In the genomic region with DNA sequence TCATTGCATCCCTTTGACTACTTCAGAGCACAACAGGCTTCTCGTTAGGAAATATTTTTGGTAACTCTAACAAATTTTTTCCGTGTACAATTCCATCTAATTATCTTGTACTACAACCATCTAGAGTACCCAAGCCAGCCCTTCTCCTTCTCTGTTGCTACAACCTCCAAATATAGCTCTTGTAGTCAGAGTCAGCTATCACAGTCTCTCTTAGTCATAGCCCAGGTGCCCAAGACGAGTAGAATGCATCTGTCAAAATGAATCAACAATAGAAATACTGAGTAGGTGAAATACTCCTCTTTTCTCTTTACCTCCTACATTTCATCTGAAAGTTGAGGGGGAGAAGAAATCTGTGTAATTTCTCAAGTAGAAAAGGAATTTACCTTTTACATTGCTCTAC, we compare ENCODE assay signal across 14 cellular contexts.
A peak's percentile ranks its signal among the peaks of the same experiment; 100 is the strongest.
DNase-seq lines count a peak whose midpoint lies in the region; ATAC-seq, FAIRE-seq and TF ChIP-seq lines count a peak whose summit lies in the region.
"Had no signal": no experiment of that assay in that cellular context is flagged by ENCODE, and none has a peak within 500 bp of the region (broad histone marks: within the 10 kb centered on the region; RNA-seq: fewer than 3 reads in every experiment).

No MANE protein-coding gene starts in this region.

- no peak overlapping the region for H2AK5ac ChIP-seq in H1 (ENCODE audit: low read depth, low read length)

- TF ChIP-seq CTCF in H1 (IDR thresholded peaks at IDR 0.05; ENCODE audit: control extremely low read depth in 1 of 3, insufficient read depth in 1 of 3, low read depth in 1 of 3, low read length in 3 of 3) (no peak), mesothelial cell of epicardium (IDR thresholded peaks at IDR 0.05; ENCODE audit: unreplicated experiment) (no peak), gastroesophageal sphincter (IDR thresholded peaks at IDR 0.05) (no peak), D721Med (IDR thresholded peaks at IDR 0.05; ENCODE audit: insufficient read depth, missing control alignments) (no peak)

- H3K56ac ChIP-seq in H1 (replicated peaks; ENCODE audit: insufficient read length, low read depth, low read length): no peak overlapping the region

- H2BK15ac ChIP-seq in H1 (ENCODE audit: low read length): no peak overlapping the region

- H3K27me3 Mint-ChIP-seq in mesothelial cell of epicardium (ENCODE audit: low read depth): no peaks in the 10 kb centered on the region
- H3K27me3 Mint-ChIP-seq: effector memory CD8-positive, alpha-beta T cell; memory B cell had no signal

- H3K27me3 ChIP-seq in H1 (replicated peaks in 1 of 4; ENCODE audit: control insufficient read depth in 3 of 4, extremely low read depth in 1 of 4, insufficient read depth in 3 of 4, low read length in 3 of 4): no peaks in the 10 kb centered on the region
- no peaks in the 10 kb centered on the region for H3K27me3 ChIP-seq in gastroesophageal sphincter

- TF ChIP-seq RAD21 in H1 (IDR thresholded peaks at IDR 0.05 in 1 of 2, conservative IDR thresholded peaks at IDR 0.05 in 1 of 2; ENCODE audit: low read depth in 2 of 2, low read length in 2 of 2): no peak

- FAIRE-seq in H1 (lab: Jason Lieb, UNC): no peak
- FAIRE-seq in D721Med (lab: Jason Lieb, UNC): no peak

- H3K36me3 ChIP-seq in H1 (ENCODE audit: control insufficient read depth in 2 of 4, insufficient read depth in 4 of 4, low read length in 3 of 4) (no peaks in the 10 kb centered on the region), gastroesophageal sphincter (no peaks in the 10 kb centered on the region)

- H3K4me1 Mint-ChIP-seq in mesothelial cell of epicardium: peaks cover 12% of the 10 kb centered on the region

- H4K91ac ChIP-seq in H1 (replicated peaks; ENCODE audit: insufficient read length, low read length): peak overlapping the region; percentile 57

- no peak overlapping the region for H3K4me3 Mint-ChIP-seq in mesothelial cell of epicardium
- H3K4me3 Mint-ChIP-seq: effector memory CD8-positive, alpha-beta T cell; memory B cell had no signal

- peaks cover 0 to 30% (median 14%) of the 10 kb centered on the region in 4 experiments; a peak in 4 of 7 replicates for H3K4me1 ChIP-seq in H1 (replicated peaks in 1 of 4; ENCODE audit: control insufficient read depth in 3 of 4, insufficient read depth in 4 of 4, low read length in 3 of 4)
- peaks cover 0 to 6% (median 0%) of the 10 kb centered on the region in 3 donors for H3K4me1 ChIP-seq in gastroesophageal sphincter

- no peaks in the 10 kb centered on the region for H3K36me3 Mint-ChIP-seq in mesothelial cell of epicardium
- H3K36me3 Mint-ChIP-seq: memory B cell had no signal

- no peak overlapping the region; the same call in 1 of the 2 replicates for H3K18ac ChIP-seq in H1 (ENCODE audit: extremely low read depth, low read length)

- no peak overlapping the region for H2AFZ ChIP-seq in H1 (ENCODE audit: low read length)

- peak overlapping the region; percentile 82; the same call in 1 of the 2 replicates for H2BK5ac ChIP-seq in H1 (ENCODE audit: low read depth, low read length)

- H3K23me2 ChIP-seq in H1 (ENCODE audit: low read depth, low read length): no peaks in the 10 kb centered on the region

- CTCF ChIA-PET in H1 (lab: Charles Lee; ENCODE audit: partially characterized antibody): interaction anchor here (0.6 to 2.1 kb wide), 5 partner anchors 30 to 859 kb away, joined by 3 to 9 read pairs (median 3); no protein-coding TSS in a partner anchor

- H3K27ac Mint-ChIP-seq in mesothelial cell of epicardium: peak overlapping the region; percentile 19
- H3K27ac Mint-ChIP-seq: effector memory CD8-positive, alpha-beta T cell; memory B cell had no signal

- H3K79me1 ChIP-seq in H1 (ENCODE audit: low read depth, low read length): no peaks in the 10 kb centered on the region

- TF ChIP-seq EP300 in H1 (IDR thresholded peaks at IDR 0.05; ENCODE audit: borderline replicate concordance in 1 of 2, low read depth in 2 of 2, low read length in 2 of 2) (no peak), gastroesophageal sphincter (IDR thresholded peaks at IDR 0.05) (no peak)

- H3K27ac ChIP-seq in H1 (ENCODE audit: low read depth, low read length) (no peak overlapping the region), gastroesophageal sphincter (peak overlapping the region in 2 of 4 donors; percentile 25 to 52)
- H3K27ac ChIP-seq: C4-2B had no signal

- H4K8ac ChIP-seq in H1 (ENCODE audit: extremely low read depth, insufficient read depth, low read length): no peak overlapping the region

- H3K23ac ChIP-seq in H1 (ENCODE audit: insufficient read length): no peak overlapping the region

- peak overlapping the region; percentile 27 to 55; a peak in 3 of 4 replicates for H3K4me2 ChIP-seq in H1 (ENCODE audit: insufficient read depth in 1 of 2, low read depth in 2 of 2, low read length in 2 of 2)

- H3K9me3 Mint-ChIP-seq in mesothelial cell of epicardium: peaks cover 3% of the 10 kb centered on the region
- H3K9me3 Mint-ChIP-seq: effector memory CD8-positive, alpha-beta T cell; memory B cell had no signal

- H3K79me2 ChIP-seq in H1 (ENCODE audit: control insufficient read depth in 1 of 2, insufficient read depth in 2 of 2, low read length in 2 of 2): no peaks in the 10 kb centered on the region

- H2BK120ac ChIP-seq in H1 (replicated peaks; ENCODE audit: low read depth, low read length): peak overlapping the region; percentile 96

- H3K14ac ChIP-seq in H1 (ENCODE audit: insufficient read length): no peak overlapping the region

- H2BK20ac ChIP-seq in H1 (ENCODE audit: low read length): no peak overlapping the region

- no peak overlapping the region for H3K4ac ChIP-seq in H1 (replicated peaks; ENCODE audit: insufficient read length, low read depth, low read length)

- H4K20me1 ChIP-seq in H1 (replicated peaks in 1 of 2; ENCODE audit: control insufficient read depth in 1 of 2, insufficient read depth in 2 of 2, low read length in 2 of 2): no peaks in the 10 kb centered on the region

- DNase-seq in EL: peak; percentile 7
- peak; percentile 32 for DNase-seq in HT1080 (ENCODE audit: low read depth)
- DNase-seq in H1 (ENCODE audit: low read depth in 1 of 2, low spot score in 2 of 2): no peak
- DNase-seq in mesothelial cell of epicardium (ENCODE audit: low spot score in 2 of 2, unreplicated experiment in 2 of 2): no peak
- DNase-seq in activated naive CD4-positive, alpha-beta T cell treated with Interleukin-2 at 50 U/mL for 16 hours: no peak
- no peak for DNase-seq in D721Med (ENCODE audit: insufficient read length, low spot score)
- no peak for DNase-seq in NCI-H146 treated with DMSO at 0.1 percent for 48 hours (lab: John Stamatoyannopoulos, UW; ENCODE audit: unreplicated experiment)
- DNase-seq: aorta; effector memory CD8-positive, alpha-beta T cell; NCI-H446; SHP77 treated with DMSO at 0.1 percent for 48 hours had no signal

- no peak for ATAC-seq in gastroesophageal sphincter
- ATAC-seq: effector memory CD8-positive, alpha-beta T cell had no signal

- H4K5ac ChIP-seq in H1 (ENCODE audit: insufficient read length, low read depth, low read length): no peak overlapping the region

- no peak for TF ChIP-seq POLR2A in H1 (IDR thresholded peaks at IDR 0.05; ENCODE audit: control extremely low read depth in 1 of 2, low read depth in 2 of 2, low read length in 2 of 2)
- no peak for TF ChIP-seq POLR2A in gastroesophageal sphincter (IDR thresholded peaks at IDR 0.05)

- no peak overlapping the region; the same call in 1 of the 2 replicates for H2BK12ac ChIP-seq in H1 (ENCODE audit: low read depth, low read length)

- POLR2A ChIA-PET in H1 (lab: Charles Lee; ENCODE audit: partially characterized antibody): interaction anchor here (0.6 kb wide), 1 partner anchor 1757 kb away, joined by 3 read pairs; no protein-coding TSS in a partner anchor

- peak overlapping the region in 1 of 4 experiments; percentile 32; a peak in 1 of 8 replicates for H3K4me3 ChIP-seq in H1 (ENCODE audit: extremely low read depth in 1 of 4, insufficient read depth in 2 of 4, low read depth in 3 of 4, low read length in 4 of 4)
- no peak overlapping the region for H3K4me3 ChIP-seq in gastroesophageal sphincter

- H3K9me3 ChIP-seq in H1 (ENCODE audit: insufficient read depth in 2 of 2, low read depth in 1 of 2, low read length in 1 of 2) (no peaks in the 10 kb centered on the region), gastroesophageal sphincter (no peaks in the 10 kb centered on the region)

- no peak overlapping the region for H3K9ac ChIP-seq in H1 (replicated peaks in 1 of 4; ENCODE audit: extremely low read depth in 1 of 4, low read depth in 3 of 4, low read length in 3 of 4)

- 31% methylated on average over 3 of the region's 3 CpGs; no CpG with 5 or more reads in 1 of the 2 experiments for WGBS in H1 (ENCODE audit: extremely low coverage in 1 of 2, insufficient coverage in 1 of 2, insufficient read length in 1 of 2, insufficient replicate concordance in 2 of 2, low coverage in 1 of 2, low lambda C conversion rate in 2 of 2, missing lambda C conversion rate in 1 of 2), 2 experiments
- 19 to 23% methylated on average over 3 of the region's 3 CpGs for WGBS in gastroesophageal sphincter (ENCODE audit: low coverage in 1 of 2), 2 donors

TF ChIP-seq in H1, 55 proteins besides CTCF, POLR2A, EP300 and RAD21 (continues in another document):
- TF ChIP-seq ZNF274 (IDR thresholded peaks at IDR 0.05; ENCODE audit: borderline replicate concordance, extremely low read depth, low read length) (no peak), HDAC6 (IDR thresholded peaks at IDR 0.05; ENCODE audit: low read depth, low read length) (no peak), SIN3A (conservative IDR thresholded peaks at IDR 0.05 in 1 of 2, IDR thresholded peaks at IDR 0.05 in 1 of 2; ENCODE audit: low read depth in 1 of 2, low read length in 2 of 2) (no peak), KDM1A (IDR thresholded peaks at IDR 0.05; ENCODE audit: borderline replicate concordance, low read length) (no peak), CEBPB (IDR thresholded peaks at IDR 0.05; ENCODE audit: low read depth, low read length) (no peak), TCF12 (IDR thresholded peaks at IDR 0.05; ENCODE audit: low read depth, low read length) (no peak), TBP (IDR thresholded peaks at IDR 0.05; ENCODE audit: low read depth, low read length) (no peak), EZH2 (IDR thresholded peaks at IDR 0.05; ENCODE audit: low read depth, low read length, severe bottlenecking) (no peak), BRCA1 (IDR thresholded peaks at IDR 0.05; ENCODE audit: low read depth, low read length) (no peak), CBX8 (IDR thresholded peaks at IDR 0.05; ENCODE audit: borderline replicate concordance, low read depth, low read length) (no peak)

Comparison
In these comparisons a context has a peak if more than half of its experiments do, and no peak if none do; other contexts are left out.
1. DNase-seq: peak in EL (single experiment) and HT1080 (single experiment); none in H1 (0 of 2), mesothelial cell of epicardium (0 of 2), activated naive CD4-positive, alpha-beta T cell treated with Interleukin-2 at 50 U/mL for 16 hours (single experiment), D721Med (single experiment) and NCI-H146 treated with DMSO at 0.1 percent for 48 hours (single experiment).